Comparison of ENCODE assay signal across 28 cellular contexts in genomic region chr1:233090706-233091494, GRCh38.
DNase-seq lines count a peak whose midpoint lies in the region; ATAC-seq, FAIRE-seq and TF ChIP-seq lines count a peak whose summit lies in the region.
"Had no signal": no experiment of that assay in that cellular context is flagged by ENCODE, and none has a peak within 500 bp of the region (broad histone marks: within the 10 kb centered on the region; RNA-seq: fewer than 3 reads in every experiment).

No MANE protein-coding gene starts in this region.

- no peaks in the 10 kb centered on the region for H3K27me3 ChIP-seq in bronchial epithelial cell (ENCODE audit: control insufficient read depth, insufficient read depth, low read length)
- H3K27me3 ChIP-seq: BLaER1 treated with 17β-estradiol and CSF1 and Interleukin-3, amounts not matched to agents 10 nM and 100 nM had no signal

- peaks cover 8% of the 10 kb centered on the region for H3K4me1 Mint-ChIP-seq in activated CD4-positive, alpha-beta T cell treated with anti-CD3 and anti-CD28 coated beads, Interleukin-2, amount 10 ng/mL, durations not matched to agents 24 days and 14 days
- peaks cover 6% of the 10 kb centered on the region for H3K4me1 Mint-ChIP-seq in osteocyte (ENCODE audit: unreplicated experiment)

- peak; percentile 55 for FAIRE-seq in bronchial epithelial cell (lab: Jason Lieb, UNC)
- FAIRE-seq: GM12891, HTR-8/SVneo had no signal

- intact Hi-C loops in activated CD4-positive, alpha-beta T cell treated with anti-CD3 and anti-CD28 coated beads, Interleukin-2, amount 10 ng/mL, durations not matched to agents 24 days and 14 days (cut with micrococcal nuclease): no loop called here

- no peak overlapping the region for H3K4me3 ChIP-seq in bronchial epithelial cell (ENCODE audit: low read depth, low read length)
- H3K4me3 ChIP-seq: BLaER1 treated with 17β-estradiol and CSF1 and Interleukin-3, amounts not matched to agents 10 nM and 100 nM; GM23248; SK-N-MC had no signal

- ATAC-seq in GM21825 (IDR thresholded peaks at IDR 0.05; ENCODE audit: unreplicated experiment) (no peak), HG02840 (IDR thresholded peaks at IDR 0.05; ENCODE audit: low FRiP score, unreplicated experiment) (no peak)
- ATAC-seq: CD8-positive, alpha-beta T cell; Panc1 had no signal

- peaks cover 1% of the 10 kb centered on the region for H3K36me3 ChIP-seq in bronchial epithelial cell (ENCODE audit: control insufficient read depth, insufficient read depth, low read length)

- H3K9me3 Mint-ChIP-seq in activated CD4-positive, alpha-beta T cell treated with anti-CD3 and anti-CD28 coated beads, Interleukin-2, amount 10 ng/mL, durations not matched to agents 24 days and 14 days: peaks cover 2% of the 10 kb centered on the region
- no peaks in the 10 kb centered on the region for H3K9me3 Mint-ChIP-seq in osteocyte (ENCODE audit: unreplicated experiment)
- H3K9me3 Mint-ChIP-seq: CD8-positive, alpha-beta T cell; H9 had no signal

- peaks cover 13% of the 10 kb centered on the region for H3K36me3 Mint-ChIP-seq in activated CD4-positive, alpha-beta T cell treated with anti-CD3 and anti-CD28 coated beads, Interleukin-2, amount 10 ng/mL, durations not matched to agents 24 days and 14 days (ENCODE audit: low read depth)
- H3K36me3 Mint-ChIP-seq in osteocyte (ENCODE audit: unreplicated experiment): peaks cover 10% of the 10 kb centered on the region

- no peak overlapping the region for H3K27ac Mint-ChIP-seq in activated CD4-positive, alpha-beta T cell treated with anti-CD3 and anti-CD28 coated beads, Interleukin-2, amount 10 ng/mL, durations not matched to agents 24 days and 14 days
- no peak overlapping the region for H3K27ac Mint-ChIP-seq in osteocyte (ENCODE audit: unreplicated experiment)
- H3K27ac Mint-ChIP-seq: CD8-positive, alpha-beta T cell; H9 had no signal

- H3K27me3 Mint-ChIP-seq in activated CD4-positive, alpha-beta T cell treated with anti-CD3 and anti-CD28 coated beads, Interleukin-2, amount 10 ng/mL, durations not matched to agents 24 days and 14 days: no peaks in the 10 kb centered on the region
- no peaks in the 10 kb centered on the region for H3K27me3 Mint-ChIP-seq in osteocyte (ENCODE audit: unreplicated experiment)

- DNase-seq in activated CD4-positive, alpha-beta T cell treated with anti-CD3 and anti-CD28 coated beads, Interleukin-2, amount 10 ng/mL, durations not matched to agents 24 days and 14 days: peak; percentile 44
- no peak for DNase-seq in activated CD4-positive, alpha-beta T cell treated with anti-CD3 and anti-CD28 coated beads, Interleukin-2, amount 50 U/mL, for 1 hour
- DNase-seq in bronchial epithelial cell (ENCODE audit: low read depth) (peak; percentile 85), kidney glomerular epithelial cell (lab: John Stamatoyannopoulos, UW) (peak; percentile 16), renal cortical epithelial cell (ENCODE audit: low read depth) (peak; percentile 58), osteocyte (ENCODE audit: extremely low spot score, unreplicated experiment) (no peak)
- DNase-seq: 8988T; Calu3; CD8-positive, alpha-beta T cell; DMS153; GM23248; H9; KG1; MV-4-11; NCI-H1105 treated with DMSO at 0.1 percent for 48 hours; NCI-H2029 treated with DMSO at 0.1 percent for 48 hours; NCI-H2171; NCI-H345; NCI-H524; NCI-H774; SHP77 had no signal

- H3K4me3 Mint-ChIP-seq in activated CD4-positive, alpha-beta T cell treated with anti-CD3 and anti-CD28 coated beads, Interleukin-2, amount 10 ng/mL, durations not matched to agents 24 days and 14 days: no peak overlapping the region
- H3K4me3 Mint-ChIP-seq in osteocyte (ENCODE audit: unreplicated experiment): no peak overlapping the region
- H3K4me3 Mint-ChIP-seq: CD8-positive, alpha-beta T cell; H9 had no signal

- no peak for TF ChIP-seq CTCF in bronchial epithelial cell (IDR thresholded peaks at IDR 0.05; ENCODE audit: insufficient read depth, low read length, severe bottlenecking)
- no peak for TF ChIP-seq CTCF in osteocyte (IDR thresholded peaks at IDR 0.05)

Comparison
In these comparisons a context has a peak if more than half of its experiments do, and no peak if none do; other contexts are left out.
1. DNase-seq: peak in activated CD4-positive, alpha-beta T cell treated with anti-CD3 and anti-CD28 coated beads, Interleukin-2, amount 10 ng/mL, durations not matched to agents 24 days and 14 days (single experiment), bronchial epithelial cell (single experiment), kidney glomerular epithelial cell (single experiment) and renal cortical epithelial cell (single experiment); none in activated CD4-positive, alpha-beta T cell treated with anti-CD3 and anti-CD28 coated beads, Interleukin-2, amount 50 U/mL, for 1 hour (single experiment) and osteocyte (single experiment).